ENCODE assay signal across 8 cellular contexts in genomic region chr13:32737679-32738078, GRCh38.
DNase-seq lines count a peak whose midpoint lies in the region; ATAC-seq and TF ChIP-seq lines count a peak whose summit lies in the region.

No MANE protein-coding gene starts in this region.

- peaks cover 45% of the 10 kb centered on the region for H3K36me3 Mint-ChIP-seq in activated CD8-positive, alpha-beta T cell treated with anti-CD3 and anti-CD28 coated beads, Interleukin-2, amount 10 ng/mL, durations not matched to agents 7 days and 5 days (ENCODE audit: low read depth)

- H3K27me3 Mint-ChIP-seq in activated CD8-positive, alpha-beta T cell treated with anti-CD3 and anti-CD28 coated beads, Interleukin-2, amount 10 ng/mL, durations not matched to agents 7 days and 5 days (ENCODE audit: low read depth) = no peaks in the 10 kb centered on the region

- H3K4me1 Mint-ChIP-seq in activated CD8-positive, alpha-beta T cell treated with anti-CD3 and anti-CD28 coated beads, Interleukin-2, amount 10 ng/mL, durations not matched to agents 7 days and 5 days (ENCODE audit: low read depth) = peaks cover 48% of the 10 kb centered on the region

- peak; percentile 66 for ATAC-seq in GM21786 (IDR thresholded peaks at IDR 0.05; ENCODE audit: unreplicated experiment)
- no peak for ATAC-seq in activated CD8-positive, alpha-beta T cell treated with anti-CD3 and anti-CD28 coated beads, Interleukin-2, amount 10 ng/mL, durations not matched to agents 7 days and 5 days

- peak overlapping the region; percentile 39 to 63 for H3K4me3 ChIP-seq in muscle layer of duodenum (ENCODE audit: low read depth in 1 of 2, low read length in 2 of 2)
- no peak overlapping the region for H3K4me3 ChIP-seq in brain microvascular endothelial cell (ENCODE audit: low read depth, low read length)

- TF ChIP-seq CTCF in GM10248 (IDR thresholded peaks at IDR 0.05; ENCODE audit: control extremely low read depth, extremely low read depth, low read depth, missing control alignments) (no peak), brain microvascular endothelial cell (IDR thresholded peaks at IDR 0.05; ENCODE audit: low read depth, low read length, missing control alignments) (no peak)

- POLR2A ChIA-PET in GM10248 (lab: Yijun Ruan, JAX) = no interaction called here
- POLR2A ChIA-PET in activated CD8-positive, alpha-beta T cell treated with anti-CD3 and anti-CD28 coated beads, Interleukin-2, amount 10 ng/mL, durations not matched to agents 7 days and 5 days (lab: Charles Lee) = interaction anchor here (1.0 kb wide), 1 partner anchor 51 kb away, joined by 3 read pairs; no protein-coding TSS in a partner anchor

- H3K36me3 ChIP-seq in muscle layer of duodenum (ENCODE audit: control insufficient read depth in 1 of 2, insufficient read depth in 2 of 2, low read length in 2 of 2) (no peaks in the 10 kb centered on the region), brain microvascular endothelial cell (replicated peaks) (no peaks in the 10 kb centered on the region)

- DNase-seq in GM10248 (ENCODE audit: extremely low spot score) (peak; percentile 13), occipital lobe (lab: John Stamatoyannopoulos, UW) (no peak), brain microvascular endothelial cell (no peak)
- no peak for DNase-seq in activated CD8-positive, alpha-beta T cell treated with anti-CD3 and anti-CD28 coated beads, Interleukin-2, amount 10 ng/mL, durations not matched to agents 7 days and 5 days
- DNase-seq in stimulated activated naive CD4-positive, alpha-beta T cell treated with Interleukin-2 at 50 U/mL for 16 hours (lab: John Stamatoyannopoulos, UW) = no peak
- no peak for DNase-seq in stimulated activated CD4-positive, alpha-beta T cell treated with anti-CD3 and anti-CD28 coated beads, Interleukin-2, amount 100 ng/mL, for 24 hours

- peak overlapping the region; percentile 76 for H3K4me3 Mint-ChIP-seq in activated CD8-positive, alpha-beta T cell treated with anti-CD3 and anti-CD28 coated beads, Interleukin-2, amount 10 ng/mL, durations not matched to agents 7 days and 5 days

- in situ Hi-C loops in brain microvascular endothelial cell (cut with HindIII; ENCODE audit: low pct_ligation_motif_present, low sequenced_read_pairs) = no loop called here

- H3K9me3 Mint-ChIP-seq in activated CD8-positive, alpha-beta T cell treated with anti-CD3 and anti-CD28 coated beads, Interleukin-2, amount 10 ng/mL, durations not matched to agents 7 days and 5 days (ENCODE audit: insufficient read depth) = no peaks in the 10 kb centered on the region

- peak overlapping the region; percentile 87 for H3K27ac ChIP-seq in muscle layer of duodenum (ENCODE audit: low read length)
- no peak overlapping the region for H3K27ac ChIP-seq in brain microvascular endothelial cell

- peak overlapping the region; percentile 92 for H3K27ac Mint-ChIP-seq in activated CD8-positive, alpha-beta T cell treated with anti-CD3 and anti-CD28 coated beads, Interleukin-2, amount 10 ng/mL, durations not matched to agents 7 days and 5 days

- CTCF ChIA-PET in GM10248 (lab: Yijun Ruan, JAX) = interaction anchor here (0.8 to 3.8 kb wide), 8 partner anchors 9 to 173 kb away, joined by 3 to 19 read pairs (median 3); no protein-coding TSS in a partner anchor
- CTCF ChIA-PET in activated CD8-positive, alpha-beta T cell treated with anti-CD3 and anti-CD28 coated beads, Interleukin-2, amount 10 ng/mL, durations not matched to agents 7 days and 5 days (lab: Charles Lee) = interaction anchor here (1.0 to 1.7 kb wide), 8 partner anchors 8 to 280 kb away, joined by 3 to 5 read pairs (median 4); partner anchors contain the start of gene PDS5B

- H3K4me1 ChIP-seq in muscle layer of duodenum (ENCODE audit: control insufficient read depth in 1 of 2, insufficient read depth in 2 of 2, low read length in 2 of 2) = peaks cover 13% of the 10 kb centered on the region in 2 donors

- H3K9me3 ChIP-seq in muscle layer of duodenum (ENCODE audit: control insufficient read depth in 1 of 2, low read length in 2 of 2) = no peaks in the 10 kb centered on the region

- H3K27me3 ChIP-seq in muscle layer of duodenum (ENCODE audit: low read depth, low read length) (no peaks in the 10 kb centered on the region), brain microvascular endothelial cell (replicated peaks) (no peaks in the 10 kb centered on the region)
